8 cellular contexts compared by ENCODE assay signal in the genomic region with DNA sequence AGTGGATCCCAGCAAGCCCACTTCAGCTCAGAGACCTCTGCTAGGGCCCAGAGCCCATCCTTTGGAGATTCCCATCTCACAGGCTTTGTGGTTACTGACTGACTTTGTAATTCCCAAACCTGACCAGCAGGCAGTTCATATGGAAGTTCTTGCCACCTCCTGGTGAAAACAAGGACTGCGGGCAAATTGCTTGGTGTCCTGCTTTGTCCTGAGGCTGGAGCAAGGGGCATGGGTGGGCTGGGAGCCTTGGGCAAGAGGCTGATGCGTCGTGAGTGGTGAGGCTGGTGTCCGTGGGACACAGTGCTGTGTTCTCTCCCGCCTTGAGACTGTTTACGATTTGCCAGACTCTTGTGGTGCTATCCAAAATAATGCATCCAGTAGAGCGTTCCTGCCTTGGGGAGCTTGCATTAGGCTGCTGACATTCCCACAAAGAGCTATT.
A peak's percentile ranks its signal among the peaks of the same experiment; 100 is the strongest.
DNase-seq lines count a peak whose midpoint lies in the region; ATAC-seq and TF ChIP-seq lines count a peak whose summit lies in the region.

No MANE protein-coding gene starts in this region.

- no peak overlapping the region for H4K8ac ChIP-seq in H9 (replicated peaks; ENCODE audit: insufficient read length, low read depth, low read length)
- no peak overlapping the region for H4K8ac ChIP-seq in mesendoderm (ENCODE audit: low read depth, low read length)

- DNase-seq in AG04449 (ENCODE audit: low read depth, low spot score) (no peak), H9 (peak; percentile 87), NCI-H748 (lab: John Stamatoyannopoulos, UW; ENCODE audit: unreplicated experiment) (peak; percentile 83), dermis blood vessel endothelial cell (peak; percentile 90), mesendoderm (peak; percentile 95), GF-D8 (lab: John Stamatoyannopoulos, UW) (no peak), GM19238 (ENCODE audit: insufficient read length, low spot score) (no peak)

- peaks cover 24% of the 10 kb centered on the region; the same call in 1 of the 2 replicates for H3K4me1 ChIP-seq in H9 (ENCODE audit: insufficient read depth, low read length)
- peaks cover 25% of the 10 kb centered on the region for H3K4me1 ChIP-seq in mesendoderm (ENCODE audit: control insufficient read depth, low read depth, low read length)

- H2BK5ac ChIP-seq in H9 (ENCODE audit: insufficient read length, low read length) (no peak overlapping the region), mesendoderm (ENCODE audit: low read length) (peak overlapping the region; percentile 77)

- peak overlapping the region in 1 of 2 experiments; percentile 32; a peak in 1 of 5 replicates for H3K4me3 Mint-ChIP-seq in H9

- no peak overlapping the region for H4K91ac ChIP-seq in H9 (ENCODE audit: insufficient read length, low read depth, low read length)

- no peaks in the 10 kb centered on the region for H3K9me3 ChIP-seq in H9 (ENCODE audit: control insufficient read depth, low read depth, low read length)

- H4K20me1 ChIP-seq in H9 (ENCODE audit: control insufficient read depth, insufficient read depth, insufficient read length), result no peaks in the 10 kb centered on the region

- CTCF ChIA-PET in AG04449 (lab: Yijun Ruan, JAX), result interaction anchor here (0.6 to 27.8 kb wide), 31 partner anchors 8 to 180 kb away, joined by 3 to 1142 read pairs (median 7); partner anchors contain the start of gene IRF2BPL

- H3K4me1 Mint-ChIP-seq in H9, result peaks cover 62 to 70% of the 10 kb centered on the region in 2 experiments

- H3K27me3 ChIP-seq in H9 (ENCODE audit: insufficient read depth, low read length), result no peaks in the 10 kb centered on the region
- H3K27me3 ChIP-seq in mesendoderm (ENCODE audit: insufficient read depth, low read length, poor library complexity), result no peaks in the 10 kb centered on the region

- no peak overlapping the region for H2AFZ ChIP-seq in H9 (ENCODE audit: low read length)

- TF ChIP-seq CTCF in AG04449 (IDR thresholded peaks at IDR 0.05; ENCODE audit: insufficient read depth, low read length, missing control alignments) (peak; percentile 91), H9 (conservative IDR thresholded peaks at IDR 0.05) (peak; percentile 82)

- H4K5ac ChIP-seq in H9 (ENCODE audit: insufficient read length, low read depth, low read length), result no peak overlapping the region
- no peak overlapping the region for H4K5ac ChIP-seq in mesendoderm (ENCODE audit: low read length)

- POLR2A ChIA-PET in AG04449 (lab: Yijun Ruan, JAX), result interaction anchor here (1.6 to 4.3 kb wide), 5 partner anchors 36 to 125 kb away, joined by 4 to 55 read pairs (median 23); partner anchors contain the start of gene IRF2BPL

- H3K4ac ChIP-seq in H9 (ENCODE audit: low read depth, low read length), result no peak overlapping the region
- no peak overlapping the region for H3K4ac ChIP-seq in mesendoderm (ENCODE audit: low read depth, low read length)

- H3K4me3 ChIP-seq in AG04449 (ENCODE audit: low read depth, low read length), result no peak overlapping the region
- no peak overlapping the region for H3K4me3 ChIP-seq in mesendoderm (ENCODE audit: low read length)

- no peak overlapping the region for H3K14ac ChIP-seq in H9 (ENCODE audit: insufficient read depth, low read length)

- ATAC-seq in HG03457 (IDR thresholded peaks at IDR 0.05; ENCODE audit: unreplicated experiment), result no peak

- no peaks in the 10 kb centered on the region; a peak in 3 of 5 replicates for H3K9me3 Mint-ChIP-seq in H9

- H3K79me1 ChIP-seq in H9 (ENCODE audit: insufficient read depth, low read depth, low read length, poor library complexity, severe bottlenecking), result no peaks in the 10 kb centered on the region
- H3K79me1 ChIP-seq in mesendoderm (ENCODE audit: low read length), result no peaks in the 10 kb centered on the region

- H2BK20ac ChIP-seq in H9 (ENCODE audit: low read depth, low read length, poor library complexity, severe bottlenecking), result no peak overlapping the region

- no peak overlapping the region for H2BK12ac ChIP-seq in H9 (ENCODE audit: insufficient read length, low read depth, low read length)

- no peak overlapping the region for H3K27ac ChIP-seq in H9 (ENCODE audit: insufficient read length, low read depth, low read length)
- H3K27ac ChIP-seq in mesendoderm (ENCODE audit: low read depth, low read length), result no peak overlapping the region

- no peak overlapping the region for H2BK120ac ChIP-seq in H9 (ENCODE audit: low read depth, low read length, poor library complexity, severe bottlenecking)
- no peak overlapping the region for H2BK120ac ChIP-seq in mesendoderm (ENCODE audit: low read depth, low read length)

- no peak overlapping the region for H3T11ph ChIP-seq in H9 (ENCODE audit: low read length)

- no peaks in the 10 kb centered on the region for H3K79me2 ChIP-seq in H9 (ENCODE audit: insufficient read depth, low read length)
- H3K79me2 ChIP-seq in mesendoderm (ENCODE audit: control insufficient read depth, insufficient read depth, low read length), result no peaks in the 10 kb centered on the region

- H2AK5ac ChIP-seq in H9 (ENCODE audit: insufficient read length, low read length), result no peak overlapping the region
- H2AK5ac ChIP-seq in mesendoderm (ENCODE audit: low read length), result no peak overlapping the region

- H2BK15ac ChIP-seq in H9 (ENCODE audit: low read depth, low read length) (no peak overlapping the region), mesendoderm (replicated peaks; ENCODE audit: low read depth) (no peak overlapping the region)

- H3K36me3 ChIP-seq in mesendoderm (ENCODE audit: control insufficient read depth, insufficient read depth, low read length), result no peaks in the 10 kb centered on the region

- H3K4me2 ChIP-seq in H9 (ENCODE audit: insufficient read depth, insufficient read length, low read length) (no peak overlapping the region), mesendoderm (ENCODE audit: low read length) (no peak overlapping the region)

- no peaks in the 10 kb centered on the region; a peak in 2 of 7 replicates for H3K36me3 Mint-ChIP-seq in H9 (ENCODE audit: insufficient read depth in 1 of 3, low read depth in 3 of 3)

- H3K23me2 ChIP-seq in H9 (ENCODE audit: insufficient read length, low read depth, low read length, poor library complexity, severe bottlenecking), result no peaks in the 10 kb centered on the region

- peak overlapping the region in 2 of 3 experiments; percentile 63 to 92; a peak in 3 of 7 replicates for H3K27ac Mint-ChIP-seq in H9

- H3K9ac ChIP-seq in H9 (ENCODE audit: extremely low read depth, insufficient read length, low read length), result no peak overlapping the region
- H3K9ac ChIP-seq in mesendoderm (ENCODE audit: low read length), result no peak overlapping the region

- H3K18ac ChIP-seq in H9 (ENCODE audit: insufficient read length, low read depth, low read length) (peak overlapping the region; percentile 46), mesendoderm (ENCODE audit: low read length) (peak overlapping the region; percentile 46)

- no peak overlapping the region for H3K23ac ChIP-seq in H9 (ENCODE audit: insufficient read length, low read depth, low read length)
- H3K23ac ChIP-seq in mesendoderm (ENCODE audit: low read length), result no peak overlapping the region

- H3K56ac ChIP-seq in H9 (ENCODE audit: insufficient read length, low read depth, low read length) (no peak overlapping the region), mesendoderm (ENCODE audit: low read length) (peak overlapping the region; percentile 72)

- H3K27me3 Mint-ChIP-seq in H9 (ENCODE audit: low read depth), result peaks cover 1% of the 10 kb centered on the region; the same call in 1 of the 2 replicates

- WGBS in H9 (ENCODE audit: extremely low coverage, insufficient read length, low lambda C conversion rate), result no CpG with 5 or more reads among the region's 7 CpGs
- WGBS in mesendoderm (ENCODE audit: extremely low coverage, insufficient coverage, low lambda C conversion rate), result no CpG with 5 or more reads among the region's 7 CpGs

Comparison
In these comparisons a context has a peak if more than half of its experiments do, and no peak if none do; other contexts are left out.
1. DNase-seq: peak in H9 (single experiment), NCI-H748 (single experiment), dermis blood vessel endothelial cell (single experiment) and mesendoderm (single experiment); none in AG04449 (single experiment), GF-D8 (single experiment) and GM19238 (single experiment).